ENCODE assay signal across 21 cellular contexts in the genomic region with DNA sequence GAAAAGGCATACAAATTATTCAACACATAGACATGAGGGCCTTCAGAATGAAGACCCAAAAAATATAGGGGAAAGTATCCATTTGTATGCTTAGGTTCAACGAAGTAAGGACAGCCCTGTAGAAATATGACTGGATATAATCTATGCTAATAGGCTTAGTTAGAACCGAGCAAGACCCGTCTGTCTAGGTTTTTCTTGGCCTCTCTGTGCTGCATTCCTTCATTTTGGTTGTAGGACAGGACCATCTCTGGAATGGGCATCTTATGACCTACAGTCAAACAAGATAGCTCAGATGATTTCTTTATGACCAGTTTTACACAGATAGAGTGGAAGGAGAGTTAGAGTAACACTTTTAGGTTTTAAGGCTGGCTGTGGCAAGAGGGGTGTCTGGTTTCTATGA. TPM values are rescaled to one million over a fixed set of nuclear protein-coding genes. Genes with fewer than 3 reads are reported as not detected.
"Had no signal": no experiment of that assay in that cellular context is flagged by ENCODE, and none has a peak within 500 bp of the region (broad histone marks: within the 10 kb centered on the region; RNA-seq: fewer than 3 reads in every experiment).

No MANE protein-coding gene starts in this region.

- DNase-seq: KBM-7; MM.1S; NCI-H1436; NCI-H187; NCI-H2171; NCI-H226; NCI-H446; NCI-H510A; NCI-H526; NCI-H82; NK-92 treated with Interleukin-12 subunit alpha and Interleukin-12 subunit beta, amount 100 ng/mL, for 24 hours; Peyer's patch; SHP77 treated with DMSO at 0.1 percent for 48 hours; SJCRH30 had no signal

- H3K27me3 ChIP-seq: Peyer's patch, SJCRH30 had no signal

- H3K4me1 ChIP-seq: Peyer's patch had no signal

- H3K36me3 ChIP-seq: Peyer's patch, SJCRH30 had no signal

- ATAC-seq: PC-3, Right ventricle myocardium inferior, SK-N-SH treated with all-trans-retinoic acid at 6 μM for 48 hours had no signal

- H3K4me3 ChIP-seq: Peyer's patch, SJCRH30 had no signal

- H3K9me3 ChIP-seq: Peyer's patch, SJCRH30 had no signal

- H3K27ac ChIP-seq: SJCRH30 had no signal

RNA-seq across cellular contexts. Expression of a gene that starts 5.6 kb away (rescaled TPM):
- total RNA-seq: HT-29, M059J, RPMI7951, SJCRH30 had no signal

RNA-seq across cellular contexts. Expression of a gene that starts 23.5 kb away (rescaled TPM):
- total RNA-seq: HT-29, M059J, OCI-LY7, RPMI7951, SJCRH30 had no signal

RNA-seq across cellular contexts. Expression of a gene that starts 45.7 kb away (rescaled TPM):
- total RNA-seq: HT-29, OCI-LY7, PC-3, Peyer's patch, Right ventricle myocardium inferior, RPMI7951, SJCRH30 had no signal

RNA-seq across cellular contexts. Expression of a gene that starts 56.6 kb away (rescaled TPM):
- total RNA-seq: HT-29, M059J, OCI-LY7, PC-3, Peyer's patch, Right ventricle myocardium inferior, RPMI7951, SJCRH30 had no signal
